Comparison of ENCODE assay signal across 8 cellular contexts in genomic region chr10:45726703-45727420, GRCh38. TPM values are rescaled to one million over a fixed set of nuclear protein-coding genes. Genes with fewer than 3 reads are reported as not detected.
DNase-seq lines count a peak whose midpoint lies in the region; ATAC-seq, FAIRE-seq and TF ChIP-seq lines count a peak whose summit lies in the region.
"Not testable (repeated sequence)": the region's sequence is repeated elsewhere in the genome, so short reads cannot be mapped to it uniquely, and the experiment has no call there.

Gene WASHC2C, plus strand, starts transcription at chr10:45727266. Its CDS starts 52 bp downstream, at chr10:45727318.

- H3K36me3 ChIP-seq in K562 (ENCODE audit: control insufficient read depth, insufficient read depth, low read length); vagina: not testable (repeated sequence)

- H3K27ac ChIP-seq in K562 (ENCODE audit: extremely low read depth, low read depth, low read length), result peak within 1 kb of the TSS; percentile 76; the same call in 2 of the 3 replicates
- H3K27ac ChIP-seq in vagina, result peak within 1 kb of the TSS; percentile 82

- TF ChIP-seq CTCF in K562 (IDR thresholded peaks at IDR 0.05 in 2 of 3, conservative IDR thresholded peaks at IDR 0.05 in 1 of 3; ENCODE audit: insufficient read depth in 2 of 3, low read depth in 1 of 3, low read length in 3 of 3); vagina (IDR thresholded peaks at IDR 0.05): not testable (repeated sequence)

- peak; percentile 41 for TF ChIP-seq EP300 in K562 (IDR thresholded peaks at IDR 0.05; ENCODE audit: low read length)

- H3K9me1 ChIP-seq in K562 (ENCODE audit: control insufficient read depth, insufficient read depth, low read length), result not testable (repeated sequence)

- FAIRE-seq in K562 (lab: Jason Lieb, UNC), result peak; percentile 76

- intact Hi-C loops in K562 (cut with micrococcal nuclease); vagina (cut with DNase I): not testable (repeated sequence)

- not testable (repeated sequence) for H3K9me3 ChIP-seq in K562 (replicated peaks; ENCODE audit: control insufficient read depth, insufficient read depth, low read depth, low read length); vagina

- peak; percentile 62 for TF ChIP-seq POLR2A in K562 (conservative IDR thresholded peaks at IDR 0.05)
- TF ChIP-seq POLR2A in vagina (IDR thresholded peaks at IDR 0.05), result not testable (repeated sequence)

- CTCF ChIA-PET in K562 (lab: Yijun Ruan, JAX; ENCODE audit: low intra/inter-chr PET ratio), result not testable (repeated sequence)

- TSS peak; percentile 88 for BruUV-seq in K562 (replicated peaks; lab: Mats Ljungman, UMichigan)

- DNase-seq in NCI-H2107 treated with DMSO at 0.1 percent for 48 hours (lab: John Stamatoyannopoulos, UW; ENCODE audit: unreplicated experiment) (peak; percentile 0), UCSD-AML1 (lab: John Stamatoyannopoulos, UW; ENCODE audit: unreplicated experiment) (peak; percentile 87), K562 (ENCODE audit: extremely low read depth in 1 of 4, low spot score in 3 of 4) (peak; percentile 71 to 98 (median 73)), hippocampal formation (lab: John Stamatoyannopoulos, UW) (peak; percentile 32 to 86), renal cortical epithelial cell (ENCODE audit: low read depth) (peak; percentile 36), vagina (ENCODE audit: extremely low spot score in 2 of 2) (peak in 1 of 2 donors; percentile 92)

- peak; percentile 85 for ATAC-seq in GM18520 (IDR thresholded peaks at IDR 0.05; ENCODE audit: unreplicated experiment)
- peak; percentile 88 for ATAC-seq in HG03039 (IDR thresholded peaks at IDR 0.05; ENCODE audit: unreplicated experiment)
- ATAC-seq in K562, result peak; percentile 97

- H3K4me2 ChIP-seq in K562 (ENCODE audit: insufficient read depth, low read length), result peak within 1 kb of the TSS; percentile 92

- in situ Hi-C loops in K562 (cut with MboI), result loop anchor here (10.0 kb wide), 1 partner anchor 262 kb away; no protein-coding TSS in a partner anchor

- H3K9ac ChIP-seq in K562 (ENCODE audit: insufficient read depth in 1 of 2, low read depth in 2 of 2, low read length in 2 of 2), result peak within 1 kb of the TSS; percentile 77 to 92

- not testable (repeated sequence) for H3K27me3 ChIP-seq in K562 (ENCODE audit: control insufficient read depth in 2 of 2, insufficient read depth in 2 of 2, low read length in 2 of 2); vagina

- TF ChIP-seq RAD21 in K562 (CRISPR knock-in tag; conservative IDR thresholded peaks at IDR 0.05 in 1 of 2, IDR thresholded peaks at IDR 0.05 in 1 of 2), result not testable (repeated sequence)

- H3K4me1 ChIP-seq in K562 (replicated peaks in 1 of 2; ENCODE audit: control insufficient read depth in 2 of 2, insufficient read depth in 2 of 2, low read length in 2 of 2); vagina: not testable (repeated sequence)

- H2AFZ ChIP-seq in K562 (ENCODE audit: low read depth, low read length), result peak within 1 kb of the TSS; percentile 98

- not testable (repeated sequence) for H4K20me1 ChIP-seq in K562 (replicated peaks; ENCODE audit: control insufficient read depth, insufficient read depth, low read length)

- H3K4me3 ChIP-seq in K562 (peak within 1 kb of the TSS; percentile 92), vagina (peak within 1 kb of the TSS; percentile 61 to 75)

- under 1% methylated on average over 31 of the region's 49 CpGs for WGBS in K562 (ENCODE audit: insufficient coverage, low coverage, missing lambda C conversion rate)

- not testable (repeated sequence) for H3K79me2 ChIP-seq in K562 (ENCODE audit: control insufficient read depth, insufficient read depth, low read length)

- POLR2A ChIA-PET in K562 (lab: Yijun Ruan, JAX), result not testable (repeated sequence)

TF ChIP-seq in K562, 482 proteins besides CTCF, POLR2A, EP300 and RAD21 (continues in another document):
- peak in 2 of 3 experiments; percentile 54 to 57 for TF ChIP-seq YY1 (IDR thresholded peaks at IDR 0.05; ENCODE audit: borderline replicate concordance in 1 of 3, control insufficient read depth in 1 of 3, extremely low read depth in 1 of 3, insufficient read depth in 3 of 3, insufficient read length in 1 of 3, insufficient replicate concordance in 2 of 3, low read depth in 1 of 3, low read length in 2 of 3)
- peak; percentile 57; the same call in 1 of the 2 replicates for TF ChIP-seq POLR2AphosphoS5 (IDR thresholded peaks at IDR 0.05; ENCODE audit: control insufficient read depth, insufficient read depth, low read depth, low read length)
- TF ChIP-seq VEZF1 (CRISPR knock-in tag; IDR thresholded peaks at IDR 0.05), result peak; percentile 58; the same call in 1 of the 2 replicates
- peak; percentile 36; the same call in 1 of the 2 replicates for TF ChIP-seq SMAD4 (CRISPR knock-in tag; conservative IDR thresholded peaks at IDR 0.05)
- peak; percentile 63 for TF ChIP-seq CXXC5 (CRISPR knock-in tag; IDR thresholded peaks at IDR 0.05)
- TF ChIP-seq CREM (IDR thresholded peaks at IDR 0.05; ENCODE audit: low read depth), result peak; percentile 68
- TF ChIP-seq ZNF395 (CRISPR knock-in tag; IDR thresholded peaks at IDR 0.05), result 0 out of 2 replicates have a peak, but pooled peaks have one; percentile 48
- peak; percentile 98 for TF ChIP-seq CBX1 (IDR thresholded peaks at IDR 0.05; ENCODE audit: low read depth)
- TF ChIP-seq L3MBTL2 (IDR thresholded peaks at IDR 0.05), result peak; percentile 61; the same call in 1 of the 2 replicates
- peak; percentile 96 for TF ChIP-seq BHLHE40 (IDR thresholded peaks at IDR 0.05; ENCODE audit: low read length)
- TF ChIP-seq FOXJ2 (tag; IDR thresholded peaks at IDR 0.05), result 0 out of 2 replicates have a peak, but pooled peaks have one; percentile 15
- TF ChIP-seq NR3C1 (CRISPR knock-in tag; IDR thresholded peaks at IDR 0.05), result 0 out of 2 replicates have a peak, but pooled peaks have one; percentile 22
- TF ChIP-seq E2F6 (IDR thresholded peaks at IDR 0.05; ENCODE audit: borderline replicate concordance in 1 of 2, extremely low read depth in 1 of 2, insufficient read depth in 1 of 2, insufficient read length in 1 of 2, low read depth in 1 of 2, low read length in 1 of 2, poor library complexity in 1 of 2, severe bottlenecking in 1 of 2), result peak; percentile 46 to 69
- peak; percentile 67; the same call in 1 of the 2 replicates for TF ChIP-seq PHF8 (IDR thresholded peaks at IDR 0.05; ENCODE audit: borderline replicate concordance, low read length)

RNA-seq across cellular contexts. Expression of gene WASHC2C, which starts in this region (rescaled TPM):
- total RNA-seq in K562 (2011; cell fraction: chromatin; rRNA removed; ENCODE audit: low replicate concordance), result 35.3 and 105 TPM in 2 replicates
- total RNA-seq in K562 (2011; cell fraction: nucleolus; rRNA removed), result 14.8 and 18.8 TPM in 2 replicates
- 36.3 and 40.6 TPM in 2 replicates for total RNA-seq in K562 (2011; cell fraction: nucleoplasm; rRNA removed)
- 24.1 and 24.8 TPM in 2 replicates for total RNA-seq in K562 (2014; rRNA removed)
- total RNA-seq in K562 (2014; rRNA removed; fragmentation: Illumina TruSeq; extraction: Trizol), result 25.1 and 27.8 TPM in 2 replicates
- 36.8 and 37.7 TPM in 2 replicates for total RNA-seq in K562 (2015; rRNA removed; fragmentation: Illumina TruSeq; extraction: Trizol)
- 25.9 and 28.4 TPM in 2 replicates for total RNA-seq in K562 (2021)
- polyA plus RNA-seq in K562 (2011; rRNA removed), result 17.5 and 20.9 TPM in 2 replicates
- 7.0 and 7.6 TPM in 2 replicates for polyA plus RNA-seq in K562 (2011; cell fraction: cytosol; rRNA removed)
- 47.1 and 48.7 TPM in 2 replicates for polyA plus RNA-seq in K562 (2011; cell fraction: nucleus; rRNA removed)
- polyA plus RNA-seq in K562 (2012), result 23.4 and 25.2 TPM in 2 replicates
- 24.4 and 28.4 TPM in 2 replicates for polyA plus RNA-seq in K562 (2014; fragmentation: Illumina TruSeq; extraction: Trizol)
- polyA plus RNA-seq in K562 (2014; fragmentation: Nextera tagmentation; extraction: Ambion mirVana), result 1 to 10 TPM; 3.2 to 5.3 TPM
- 18.3 and 21.6 TPM in 2 replicates for polyA plus RNA-seq in K562 (2014; rRNA removed)
- polyA minus RNA-seq in K562 (2011; rRNA and poly(A)+ RNA removed), result 76.4 and 96.4 TPM in 2 replicates
- 12.7 and 13.1 TPM in 2 replicates for polyA minus RNA-seq in K562 (2011; cell fraction: cytosol; rRNA and poly(A)+ RNA removed)
- 12.4 and 25.1 TPM in 2 replicates for polyA minus RNA-seq in K562 (2011; cell fraction: nucleus; rRNA and poly(A)+ RNA removed)
- 29.0 and 47.1 TPM in 2 replicates for total RNA-seq in renal cortical epithelial cell
- total RNA-seq in vagina, result 36.1 TPM
